ENCODE assay signal across 8 cellular contexts in genomic region chr17:80453980-80454556, GRCh38. TPM values are rescaled to one million over a fixed set of nuclear protein-coding genes. Genes with fewer than 3 reads are reported as not detected.
DNase-seq lines count a peak whose midpoint lies in the region; ATAC-seq and TF ChIP-seq lines count a peak whose summit lies in the region.

No MANE protein-coding gene starts in this region.

- peak; percentile 25 for ATAC-seq in GM23338
- no peak for ATAC-seq in GM18868 (IDR thresholded peaks at IDR 0.05; ENCODE audit: unreplicated experiment)

- peak overlapping the region; percentile 81; the same call in 1 of the 2 replicates for H2AFZ ChIP-seq in GM23338

- H3K36me3 ChIP-seq in GM23338 (ENCODE audit: insufficient read depth) (no peaks in the 10 kb centered on the region), SK-N-MC (ENCODE audit: insufficient read depth, low read length) (no peaks in the 10 kb centered on the region)

- no peak for DNase-seq in GM23338 (ENCODE audit: low spot score)
- DNase-seq in SK-N-MC (ENCODE audit: low read depth, low spot score): no peak
- no peak for DNase-seq in fibroblast of pulmonary artery (ENCODE audit: low read depth)
- no peak for DNase-seq in skeletal muscle cell (ENCODE audit: low read depth)
- no peak for DNase-seq in mucosa of gallbladder (ENCODE audit: low spot score)
- no peak for DNase-seq in KBM-7
- no peak for DNase-seq in hippocampal formation (lab: John Stamatoyannopoulos, UW)

- H3K9me3 Mint-ChIP-seq in GM23338: peaks cover 3% of the 10 kb centered on the region

- H3K4me2 ChIP-seq in GM23338: peak overlapping the region; percentile 92

- peak overlapping the region; percentile 95 for H3K4me3 Mint-ChIP-seq in GM23338

- H3K27ac Mint-ChIP-seq in GM23338: peak overlapping the region; percentile 99

- H3K4me1 Mint-ChIP-seq in GM23338: peaks cover 10% of the 10 kb centered on the region

- no peaks in the 10 kb centered on the region for H3K9me3 ChIP-seq in SK-N-MC (ENCODE audit: low read depth, low read length)

- H3F3A ChIP-seq in GM23338 (replicated peaks; ENCODE audit: low read depth): 0 out of 2 replicates have a peak, but pooled peaks cover 4% of the 10 kb centered on the region

- in situ Hi-C loops in KBM-7 (cut with MboI; ENCODE audit: low pct_unique_long_range_greater_than_20kb, low sequenced_read_pairs): no loop called here

- TF ChIP-seq CTCF in GM23338 (conservative IDR thresholded peaks at IDR 0.05; ENCODE audit: low read depth in 2 of 2) (no peak), fibroblast of pulmonary artery (IDR thresholded peaks at IDR 0.05; ENCODE audit: low read length, missing control alignments) (no peak)

- no peaks in the 10 kb centered on the region for H3K9me2 ChIP-seq in GM23338 (ENCODE audit: insufficient read depth)

- no peaks in the 10 kb centered on the region for H3K27me3 ChIP-seq in GM23338 (ENCODE audit: insufficient read depth)

- H3K79me2 ChIP-seq in GM23338 (replicated peaks; ENCODE audit: insufficient read depth): no peaks in the 10 kb centered on the region

- H3K36me3 Mint-ChIP-seq in GM23338 (ENCODE audit: low read depth): no peaks in the 10 kb centered on the region; the same call in 2 of the 3 replicates

- H3K27ac ChIP-seq in GM23338 (ENCODE audit: low read depth) (peak overlapping the region; percentile 81), SK-N-MC (peak overlapping the region; percentile 79)

- peak overlapping the region; percentile 99 for H3K9ac ChIP-seq in SK-N-MC (ENCODE audit: insufficient read length)

- peaks cover 4% of the 10 kb centered on the region; the same call in 1 of the 2 replicates for H3K4me1 ChIP-seq in GM23338 (ENCODE audit: insufficient read depth)

- H4K20me1 ChIP-seq in GM23338 (replicated peaks; ENCODE audit: insufficient read depth): no peaks in the 10 kb centered on the region

- peaks cover 30% of the 10 kb centered on the region for H3K27me3 Mint-ChIP-seq in GM23338 (ENCODE audit: insufficient read depth, low read depth, poor library complexity)

- H3K4me3 ChIP-seq in GM23338: peak overlapping the region; percentile 87
- H3K4me3 ChIP-seq in SK-N-MC: peak overlapping the region; percentile 94
- peak overlapping the region; percentile 73 for H3K4me3 ChIP-seq in fibroblast of pulmonary artery (replicated peaks; ENCODE audit: low read depth, low read length)
- H3K4me3 ChIP-seq in skeletal muscle cell (ENCODE audit: low read depth, low read length): peak overlapping the region; percentile 73

TF ChIP-seq in GM23338, 12 proteins besides CTCF, POLR2A, EP300 and RAD21 (continues in another document):
- TF ChIP-seq ZNF331 (CRISPR knock-in tag; IDR thresholded peaks at IDR 0.05; ENCODE audit: low read depth) (no peak), REST (IDR thresholded peaks at IDR 0.05; ENCODE audit: unreplicated experiment) (no peak), ZNF462 (CRISPR knock-in tag; IDR thresholded peaks at IDR 0.05) (no peak), JUNB (IDR thresholded peaks at IDR 0.05; ENCODE audit: unreplicated experiment) (no peak), POLR2AphosphoS5 (IDR thresholded peaks at IDR 0.05; ENCODE audit: low read depth) (no peak), EZH2 (IDR thresholded peaks at IDR 0.05; ENCODE audit: low read depth, unreplicated experiment) (no peak), ETS1 (IDR thresholded peaks at IDR 0.05) (no peak)

RNA-seq across cellular contexts. Expression of gene NPTX1, which starts 22.3 kb away (rescaled TPM):
- 20.1 and 20.5 TPM in 2 replicates for total RNA-seq in GM23338 (2014; rRNA removed; shearing (Covaris generic))
- polyA plus RNA-seq in GM23338 (2016; fragmentation: Nextera tagmentation; extraction: Ambion mirVana): 3.4 and 4.1 TPM in 2 replicates
- total RNA-seq in mucosa of gallbladder: 5.7 TPM

RNA-seq across cellular contexts. Expression of gene ENDOV, which starts 39.1 kb away (rescaled TPM):
- total RNA-seq in GM23338 (2014; rRNA removed; shearing (Covaris generic)): 10.2 and 11.5 TPM in 2 replicates
- 16.0 and 16.1 TPM in 2 replicates for polyA plus RNA-seq in GM23338 (2016; fragmentation: Nextera tagmentation; extraction: Ambion mirVana)
- total RNA-seq in mucosa of gallbladder: 26.2 TPM
